6 cellular contexts compared by ENCODE assay signal in the genomic region with DNA sequence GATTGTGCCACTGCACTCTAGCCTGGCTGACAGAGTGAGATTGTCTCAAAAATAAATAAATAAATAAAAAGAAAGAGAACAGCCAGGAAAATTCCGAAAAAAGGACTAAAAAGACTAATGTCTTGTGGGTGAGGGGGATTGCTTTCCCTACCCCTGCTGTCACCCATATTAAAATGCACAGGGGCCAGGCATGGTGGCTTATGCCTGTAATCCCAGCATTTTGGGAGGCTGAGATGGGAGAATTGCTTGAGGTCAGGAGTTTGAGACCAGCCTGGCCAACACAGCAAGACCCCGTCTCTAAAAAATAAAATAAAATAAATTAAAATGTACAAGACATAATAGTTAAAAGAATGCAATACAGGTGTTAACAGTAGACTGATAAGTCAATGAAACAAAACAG.
"Had no signal": no experiment of that assay in that cellular context is flagged by ENCODE, and none has a peak within 500 bp of the region (broad histone marks: within the 10 kb centered on the region; RNA-seq: fewer than 3 reads in every experiment).

No MANE protein-coding gene starts in this region.

- FAIRE-seq: HTR-8/SVneo, K562 had no signal

- H3K4me2 ChIP-seq: KMS-11 had no signal

- ATAC-seq: K562 had no signal

- H3K4me3 ChIP-seq: K562 had no signal

- DNase-seq: IMR-90, KBM-7 had no signal

- H3K9ac ChIP-seq: KMS-11 had no signal

- H3K27ac ChIP-seq: HL-60, KMS-11 had no signal
